ENCODE assay signal across 9 cellular contexts in the genomic region with DNA sequence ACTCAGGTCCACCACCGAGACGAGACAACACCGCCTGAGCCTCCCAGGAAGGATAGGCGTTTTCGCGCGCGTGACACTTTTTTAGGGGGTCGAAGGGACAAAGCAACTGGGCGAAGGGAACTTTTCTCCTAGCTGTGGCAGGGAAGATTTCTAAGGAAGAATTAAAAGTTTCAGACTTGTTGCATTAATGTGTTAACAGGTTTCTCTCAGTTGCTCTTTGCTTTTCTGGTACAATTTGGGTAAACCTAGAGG. TPM values are rescaled to one million over a fixed set of nuclear protein-coding genes. Genes with fewer than 3 reads are reported as not detected.
DNase-seq lines count a peak whose midpoint lies in the region; ATAC-seq, FAIRE-seq and TF ChIP-seq lines count a peak whose summit lies in the region.
"Had no signal": no experiment of that assay in that cellular context is flagged by ENCODE, and none has a peak within 500 bp of the region (broad histone marks: within the 10 kb centered on the region; RNA-seq: fewer than 3 reads in every experiment).

No MANE protein-coding gene starts in this region.

- WGBS in HepG2 (ENCODE audit: low lambda C conversion rate) = under 1% methylated on average over 10 of the region's 10 CpGs

- no peaks in the 10 kb centered on the region for H3K9me3 Mint-ChIP-seq in activated CD4-positive, alpha-beta T cell treated with anti-CD3 and anti-CD28 coated beads for 36 hours (ENCODE audit: low read depth)

- H3K4me2 ChIP-seq in HepG2 (ENCODE audit: low read depth, low read length) = peak overlapping the region; percentile 88

- H3K4me1 Mint-ChIP-seq in activated CD4-positive, alpha-beta T cell treated with anti-CD3 and anti-CD28 coated beads for 36 hours = peaks cover 44% of the 10 kb centered on the region

- CTCF ChIA-PET in activated CD4-positive, alpha-beta T cell treated with anti-CD3 and anti-CD28 coated beads for 36 hours (lab: Charles Lee) = interaction anchor here (0.7 to 2.2 kb wide), 4 partner anchors 76 to 222 kb away, joined by 3 to 22 read pairs (median 4); no protein-coding TSS in a partner anchor
- CTCF ChIA-PET in HepG2 (lab: Yijun Ruan, JAX; ENCODE audit: low intra/inter-chr PET ratio, low total read pairs) = interaction anchor here (2.2 kb wide), 1 partner anchor 101 kb away, joined by 10 read pairs; no protein-coding TSS in a partner anchor

- BruUV-seq in HepG2 (replicated peaks; lab: Mats Ljungman, UMichigan) = no TSS peak

- H2AFZ ChIP-seq in HepG2 (ENCODE audit: low read length) = no peak overlapping the region

- no peaks in the 10 kb centered on the region for H3K27me3 ChIP-seq in ascending aorta
- H3K27me3 ChIP-seq in HepG2 (ENCODE audit: control insufficient read depth in 1 of 2, insufficient read depth in 2 of 2, low read length in 2 of 2) = no peaks in the 10 kb centered on the region; a peak in 1 of 5 replicates
- no peaks in the 10 kb centered on the region for H3K27me3 ChIP-seq in thoracic aorta (replicated peaks; ENCODE audit: insufficient read depth)

- peak overlapping the region; percentile 99 for H3K9ac ChIP-seq in HepG2 (ENCODE audit: insufficient read depth, low read depth, low read length)

- TF ChIP-seq RAD21 in HepG2 (CRISPR knock-in tag; IDR thresholded peaks at IDR 0.05) = no peak

- TF ChIP-seq POLR2A in HepG2 (IDR thresholded peaks at IDR 0.05; ENCODE audit: insufficient read depth in 1 of 2, low read depth in 2 of 2, low read length in 2 of 2) = no peak

- DNase-seq in activated CD4-positive, alpha-beta T cell treated with anti-CD3 and anti-CD28 coated beads for 36 hours = no peak
- no peak for DNase-seq in activated CD4-positive, alpha-beta T cell treated with anti-CD3 and anti-CD28 coated beads for 4 hours
- DNase-seq in ascending aorta (ENCODE audit: low spot score in 2 of 2) = no peak
- DNase-seq in HepG2 (ENCODE audit: low spot score) = no peak
- DNase-seq in thoracic aorta (ENCODE audit: low spot score) = no peak
- no peak for DNase-seq in SKM-1 (lab: John Stamatoyannopoulos, UW; ENCODE audit: unreplicated experiment)
- DNase-seq in epidermal melanocyte (ENCODE audit: insufficient read length, low spot score) = no peak
- no peak for DNase-seq in KBM-7

- TF ChIP-seq CTCF in ascending aorta (IDR thresholded peaks at IDR 0.05) (no peak), HepG2 (CRISPR knock-in tag; IDR thresholded peaks at IDR 0.05) (no peak), thoracic aorta (IDR thresholded peaks at IDR 0.05) (no peak)

- H3K79me2 ChIP-seq in HepG2 (ENCODE audit: insufficient read depth, low read length) = peaks cover 58% of the 10 kb centered on the region

- ATAC-seq in activated CD4-positive, alpha-beta T cell treated with anti-CD3 and anti-CD28 coated beads for 36 hours = no peak
- no peak for ATAC-seq in HepG2
- ATAC-seq in thoracic aorta (ENCODE audit: insufficient number of reproducible peaks, low FRiP score, low read depth) = no peak

- POLR2A ChIA-PET in activated CD4-positive, alpha-beta T cell treated with anti-CD3 and anti-CD28 coated beads for 36 hours (lab: Charles Lee) = interaction anchor here (0.6 to 0.8 kb wide), 3 partner anchors 37 to 371 kb away, joined by 3 to 7 read pairs (median 4); no protein-coding TSS in a partner anchor
- POLR2A ChIA-PET in HepG2 (lab: Yijun Ruan, JAX) = interaction anchor here (1.0 to 2.1 kb wide), 2 partner anchors 101 to 183 kb away, joined by 3 to 4 read pairs; partner anchors contain the start of gene SUGCT

- in situ Hi-C loops in HepG2 (cut with HindIII; ENCODE audit: extremely low pct_ligation_motif_present, low pct_unique_long_range_greater_than_20kb) (loop anchor here (5.0 kb wide), 1 partner anchor 100 kb away; no protein-coding TSS in a partner anchor), KBM-7 (cut with MboI; ENCODE audit: low pct_unique_long_range_greater_than_20kb, low sequenced_read_pairs) (no loop called here)

- peak overlapping the region; percentile 95 for H3K27ac Mint-ChIP-seq in activated CD4-positive, alpha-beta T cell treated with anti-CD3 and anti-CD28 coated beads for 36 hours

- H3K9me3 ChIP-seq in ascending aorta (no peaks in the 10 kb centered on the region), HepG2 (ENCODE audit: low read length) (no peaks in the 10 kb centered on the region), thoracic aorta (no peaks in the 10 kb centered on the region)

- no peaks in the 10 kb centered on the region for H3K27me3 Mint-ChIP-seq in activated CD4-positive, alpha-beta T cell treated with anti-CD3 and anti-CD28 coated beads for 36 hours

- H3K4me3 ChIP-seq in ascending aorta (peak overlapping the region; percentile 98 to 100), HepG2 (replicated peaks in 1 of 3; ENCODE audit: insufficient read depth in 1 of 3, low read depth in 2 of 3, low read length in 3 of 3) (peak overlapping the region; percentile 86 to 100 (median 98)), thoracic aorta (peak overlapping the region; percentile 93)

- H3K4me1 ChIP-seq in ascending aorta = peaks cover 9 to 30% of the 10 kb centered on the region in 2 donors
- peaks cover 34% of the 10 kb centered on the region for H3K4me1 ChIP-seq in HepG2 (ENCODE audit: insufficient read depth, low read length)
- peaks cover 26 to 49% of the 10 kb centered on the region in 2 donors for H3K4me1 ChIP-seq in thoracic aorta (ENCODE audit: control insufficient read depth in 1 of 2, low read depth in 2 of 2)

- H4K20me1 ChIP-seq in HepG2 (ENCODE audit: insufficient read depth, low read length) = peaks cover 53% of the 10 kb centered on the region

- FAIRE-seq in HepG2 (lab: Jason Lieb, UNC) = no peak
- FAIRE-seq: endometrium had no signal

- no peaks in the 10 kb centered on the region for H3K36me3 ChIP-seq in ascending aorta
- no peaks in the 10 kb centered on the region; a peak in 1 of 5 replicates for H3K36me3 ChIP-seq in HepG2 (replicated peaks in 1 of 2; ENCODE audit: control insufficient read depth in 1 of 2, insufficient read depth in 2 of 2, low read length in 2 of 2)
- H3K36me3 ChIP-seq in thoracic aorta = no peaks in the 10 kb centered on the region

- peak overlapping the region; percentile 93 for H3K4me3 Mint-ChIP-seq in activated CD4-positive, alpha-beta T cell treated with anti-CD3 and anti-CD28 coated beads for 36 hours

- peak overlapping the region; percentile 100 for H3K27ac ChIP-seq in ascending aorta
- H3K27ac ChIP-seq in HepG2 (ENCODE audit: extremely low read length, insufficient read depth, low read length) = peak overlapping the region; percentile 100
- H3K27ac ChIP-seq in thoracic aorta = peak overlapping the region; percentile 98 to 99

- TF ChIP-seq EP300 in HepG2 (IDR thresholded peaks at IDR 0.05; ENCODE audit: low read depth in 2 of 2, low read length in 2 of 2) (no peak), HepG2 (CRISPR knock-in tag; IDR thresholded peaks at IDR 0.05; ENCODE audit: borderline replicate concordance) (no peak)

- H3K36me3 Mint-ChIP-seq in activated CD4-positive, alpha-beta T cell treated with anti-CD3 and anti-CD28 coated beads for 36 hours (ENCODE audit: low read depth) = peaks cover 25% of the 10 kb centered on the region

- intact Hi-C loops in activated CD4-positive, alpha-beta T cell treated with anti-CD3 and anti-CD28 coated beads for 36 hours (cut with DNase I, micrococcal nuclease) = loop anchor here (1.0 to 10.0 kb wide), 6 partner anchors 35 to 1777 kb away; partner anchors contain the start of genes STARD3NL (in 1 of the 2) and YAE1 (in 1 of the 2)
- intact Hi-C loops in ascending aorta (cut with DNase I) (loop anchor here (2.0 to 10.0 kb wide), 3 partner anchors 101 to 1753 kb away; partner anchors contain the start of genes INHBA and RALA), HepG2 (cut with micrococcal nuclease; ENCODE audit: unreplicated experiment) (loop anchor here (2.0 to 5.0 kb wide), 2 partner anchors 50 to 101 kb away; no protein-coding TSS in a partner anchor)

RNA-seq across cellular contexts. Expression of gene CDK13, which starts 1.8 kb away (rescaled TPM):
- total RNA-seq in activated CD4-positive, alpha-beta T cell treated with anti-CD3 and anti-CD28 coated beads for 36 hours = 10 to 100 TPM; 34.8 to 47.6 TPM
- total RNA-seq in ascending aorta (68.6 TPM), HepG2 (2016; rRNA removed; fragmentation: Illumina TruSeq; extraction: Trizol) (35.0 and 40.9 TPM in 2 replicates), thoracic aorta (100 to 1,000 TPM in 1 of 2 donors, 10 to 100 TPM in 1; 61.3 to 107 TPM)
- total RNA-seq in HepG2 (2016; cell fraction: cytosol; rRNA removed; fragmentation: Illumina TruSeq; extraction: Trizol; ENCODE audit: low read depth) = 185 and 197 TPM in 2 replicates
- total RNA-seq in HepG2 (2016; cell fraction: insoluble cytoplasmic fraction; rRNA removed; fragmentation: Illumina TruSeq; extraction: Trizol) = 31.5 and 38.9 TPM in 2 replicates
- total RNA-seq in HepG2 (2016; cell fraction: membrane; rRNA removed; fragmentation: Illumina TruSeq; extraction: Trizol) = 96.5 and 112 TPM in 2 replicates
- total RNA-seq in HepG2 (2016; cell fraction: nucleus; rRNA removed; fragmentation: Illumina TruSeq; extraction: Trizol) = 61.2 and 62.8 TPM in 2 replicates
- 20.7 and 21.0 TPM in 2 replicates for polyA plus RNA-seq in HepG2 (2011; rRNA removed)
- 10.2 and 14.3 TPM in 2 replicates for polyA plus RNA-seq in HepG2 (2011; cell fraction: cytosol; rRNA removed)
- polyA plus RNA-seq in HepG2 (2011; cell fraction: nucleus; rRNA removed) = 27.6 and 31.2 TPM in 2 replicates
- polyA plus RNA-seq in HepG2 (2012) = 19.2 and 19.7 TPM in 2 replicates
- polyA plus RNA-seq in HepG2 (2016; cell fraction: cytosol; fragmentation: Illumina TruSeq; extraction: Trizol; ENCODE audit: low read depth) = 0.78 and 1.0 TPM in 2 replicates
- polyA plus RNA-seq in HepG2 (2016; cell fraction: insoluble cytoplasmic fraction; fragmentation: Illumina TruSeq; extraction: Trizol; ENCODE audit: low read depth) = 27.4 and 28.3 TPM in 2 replicates
- polyA plus RNA-seq in HepG2 (2016; cell fraction: membrane; fragmentation: Illumina TruSeq; extraction: Trizol; ENCODE audit: low read depth) = 2.9 and 3.7 TPM in 2 replicates
- polyA plus RNA-seq in HepG2 (2016; cell fraction: nucleus; fragmentation: Illumina TruSeq; extraction: Trizol; ENCODE audit: insufficient read depth, low read depth) = 48.0 and 54.1 TPM in 2 replicates
- 30.6 and 45.8 TPM in 2 replicates for polyA minus RNA-seq in HepG2 (2011; rRNA and poly(A)+ RNA removed; ENCODE audit: low replicate concordance)
- 21.5 and 22.7 TPM in 2 replicates for polyA minus RNA-seq in HepG2 (2011; cell fraction: cytosol; rRNA and poly(A)+ RNA removed)
- 124 and 129 TPM in 2 replicates for polyA minus RNA-seq in HepG2 (2011; cell fraction: nucleus; rRNA and poly(A)+ RNA removed)
